16 cellular contexts compared by ENCODE assay signal in genomic region chr6:47456536-47456975, GRCh38.
"Had no signal": no experiment of that assay in that cellular context is flagged by ENCODE, and none has a peak within 500 bp of the region (broad histone marks: within the 10 kb centered on the region; RNA-seq: fewer than 3 reads in every experiment).

No MANE protein-coding gene starts in this region.

- H3K9me3 ChIP-seq: gastrocnemius medialis, left lung, sigmoid colon, stomach, vagina had no signal

- H3K4me3 ChIP-seq: gastrocnemius medialis, left lung, sigmoid colon, stomach, vagina had no signal

- DNase-seq: activated CD4-positive, alpha-beta T cell treated with anti-CD3 and anti-CD28 coated beads for 36 hours; activated CD4-positive, alpha-beta T cell treated with anti-CD3 and anti-CD28 coated beads, Interleukin-2, amount 50 U/mL, for 48 hours; activated gamma-delta T cell treated with Interleukin-2 at 50 U/mL for 16 hours; cerebellar nuclear complex; effector CD8-positive, alpha-beta T cell; gastrocnemius medialis; head of caudate nucleus; left lung; midbrain; nephron progenitor cell; nucleus accumbens; sigmoid colon; stimulated activated CD4-positive, alpha-beta T cell treated with anti-CD3 and anti-CD28 coated beads, Interleukin-4, amount 100 ng/mL, for 24 hours; stomach; trophoblast cell had no signal

- H3K27me3 ChIP-seq: gastrocnemius medialis, left lung, sigmoid colon, stomach, vagina had no signal

- H3K36me3 ChIP-seq: gastrocnemius medialis, left lung, sigmoid colon, stomach, vagina had no signal
